ENCODE assay signal across 34 cellular contexts in genomic region chr6:42106663-42107023, GRCh38. TPM values are rescaled to one million over a fixed set of nuclear protein-coding genes. Genes with fewer than 3 reads are reported as not detected.
"Had no signal": no experiment of that assay in that cellular context is flagged by ENCODE, and none has a peak within 500 bp of the region (broad histone marks: within the 10 kb centered on the region; RNA-seq: fewer than 3 reads in every experiment).

No MANE protein-coding gene starts in this region.

- H3K36me3 ChIP-seq: ascending aorta, MG63 had no signal

- H3K27ac ChIP-seq: ascending aorta, Peyer's patch, VCaP had no signal

- H3K9me3 ChIP-seq: ascending aorta, MG63, Peyer's patch had no signal

- H3K4me3 ChIP-seq: ascending aorta, MG63, Peyer's patch had no signal

- H3K27me3 ChIP-seq: MG63, Peyer's patch had no signal

- DNase-seq: activated CD4-positive, alpha-beta memory T cell treated with anti-CD3 and anti-CD28 coated beads, Interleukin-2, amount 10 ng/mL, durations not matched to agents 7 days and 5 days; activated CD4-positive, alpha-beta T cell treated with anti-CD3 and anti-CD28 coated beads for 1 hour; activated CD4-positive, alpha-beta T cell treated with anti-CD3 and anti-CD28 coated beads for 48 hours; activated CD4-positive, CD25-positive, alpha-beta regulatory T cell; activated CD8-positive, alpha-beta memory T cell treated with anti-CD3 and anti-CD28 coated beads for 24 hours; activated CD8-positive, alpha-beta memory T cell treated with anti-CD3 and anti-CD28 coated beads, Interleukin-2, amount 10 ng/mL, durations not matched to agents 7 days and 5 days; activated CD8-positive, alpha-beta memory T cell treated with anti-CD3 and anti-CD28 coated beads, Interleukin-2, amount 50 U/mL, for 48 hours; activated effector memory CD4-positive, alpha-beta T cell treated with Interleukin-2 at 50 U/mL for 16 hours; activated naive CD4-positive, alpha-beta T cell treated with anti-CD3 and anti-CD28 coated beads, Interleukin-2, amount 10 ng/mL, durations not matched to agents 7 days and 5 days; activated naive CD8-positive, alpha-beta T cell treated with anti-CD3 and anti-CD28 coated beads, Interleukin-2, amount 50 U/mL, for 24 hours; activated T-cell treated with anti-CD3 and anti-CD28 coated beads, Interleukin-2, amount 50 U/mL, for 48 hours; amygdala; Kasumi-1; KBM-7; MG63; NCI-H1048; NCI-H1105 treated with DMSO at 0.1 percent for 48 hours; NCI-H1436 treated with DMSO at 0.1 percent for 48 hours; NCI-H1694 treated with DMSO at 0.1 percent for 48 hours; NCI-H2029; NCI-H345; NCI-H524 treated with DMSO at 0.1 percent for 48 hours; NK-92 treated with Interleukin-12 subunit alpha and Interleukin-12 subunit beta, amount 100 ng/mL, for 24 hours; PC-3; Peyer's patch; Right ventricle myocardium superior; RPMI8226; SW 1271; T-helper 1 cell; T-helper 2 cell; T-helper 9 cell had no signal

- ATAC-seq: activated CD8-positive, alpha-beta memory T cell treated with anti-CD3 and anti-CD28 coated beads, Interleukin-2, amount 10 ng/mL, durations not matched to agents 7 days and 5 days; activated naive CD8-positive, alpha-beta T cell treated with anti-CD3 and anti-CD28 coated beads, Interleukin-2, amount 50 U/mL, for 24 hours; PC-3 had no signal

RNA-seq across cellular contexts. Expression of gene C6orf132, which starts 35.8 kb away (rescaled TPM):
- total RNA-seq: NCI-H460 had no signal
